Comparison of ENCODE assay signal across 1 cellular context in genomic region chr17:62674363-62674739, GRCh38.
TF ChIP-seq lines count a peak whose summit lies in the region.

No MANE protein-coding gene starts in this region.

TF ChIP-seq in K562, 482 proteins besides CTCF, POLR2A, EP300 and RAD21 (continued from another document):
- no peak for TF ChIP-seq SMARCE1 (IDR thresholded peaks at IDR 0.05)
- no peak for TF ChIP-seq ASH1L (IDR thresholded peaks at IDR 0.05; ENCODE audit: borderline replicate concordance, low read depth, partially characterized antibody)
- no peak for TF ChIP-seq GTF2F1 (IDR thresholded peaks at IDR 0.05; ENCODE audit: low read depth, low read length)
- no peak for TF ChIP-seq REST (CRISPR knock-in tag; IDR thresholded peaks at IDR 0.05; ENCODE audit: low read depth)
- TF ChIP-seq ZNF165 (CRISPR knock-in tag; IDR thresholded peaks at IDR 0.05; ENCODE audit: borderline replicate concordance) = no peak
- no peak for TF ChIP-seq FOXA1 (IDR thresholded peaks at IDR 0.05; ENCODE audit: borderline replicate concordance)
